Comparison of ENCODE assay signal across 21 cellular contexts in the genomic region with DNA sequence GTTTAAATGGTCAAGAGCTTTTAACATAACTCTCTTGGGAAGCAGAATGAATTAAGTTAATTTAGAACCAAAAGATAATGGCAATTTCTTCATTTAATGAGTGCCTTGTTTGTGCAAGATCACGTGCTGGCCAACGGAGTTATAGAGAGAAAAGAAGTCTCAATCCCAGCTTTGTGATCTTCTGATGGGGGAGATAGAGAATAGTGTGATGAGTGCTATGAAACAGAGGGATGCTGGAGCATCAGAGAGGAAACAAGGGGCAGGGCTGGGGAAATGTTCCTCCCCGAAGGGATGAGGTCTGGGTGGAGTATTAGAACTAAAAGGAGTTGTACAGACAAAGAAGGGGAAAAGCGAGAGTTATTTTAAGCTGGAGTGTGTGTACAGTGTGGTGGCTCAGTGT.
"Had no signal": no experiment of that assay in that cellular context is flagged by ENCODE, and none has a peak within 500 bp of the region (broad histone marks: within the 10 kb centered on the region; RNA-seq: fewer than 3 reads in every experiment).

No MANE protein-coding gene starts in this region.

- H3K27ac ChIP-seq: KMS-11, SK-N-MC, VCaP had no signal

- H3K9me3 Mint-ChIP-seq: activated CD4-positive, alpha-beta memory T cell treated with anti-CD3 and anti-CD28 coated beads, Interleukin-2, amount 10 ng/mL, durations not matched to agents 7 days and 5 days; activated naive CD4-positive, alpha-beta T cell treated with anti-CD3 and anti-CD28 coated beads, Interleukin-2, amount 10 ng/mL, durations not matched to agents 7 days and 5 days; activated naive CD8-positive, alpha-beta T cell treated with anti-CD3 and anti-CD28 coated beads for 36 hours; activated T-helper 17 cell treated with anti-CD3 and anti-CD28 coated beads, Interleukin-2, amount 50 U/mL, for 72 hours; T-cell had no signal

- H3K27me3 Mint-ChIP-seq: T-cell had no signal

- H3K4me3 Mint-ChIP-seq: activated CD4-positive, alpha-beta memory T cell treated with anti-CD3 and anti-CD28 coated beads, Interleukin-2, amount 10 ng/mL, durations not matched to agents 7 days and 5 days; activated CD4-positive, alpha-beta T cell treated with anti-CD3 and anti-CD28 coated beads for 36 hours; activated naive CD4-positive, alpha-beta T cell treated with anti-CD3 and anti-CD28 coated beads, Interleukin-2, amount 10 ng/mL, durations not matched to agents 7 days and 5 days; activated naive CD8-positive, alpha-beta T cell treated with anti-CD3 and anti-CD28 coated beads for 36 hours; activated T-helper 17 cell treated with anti-CD3 and anti-CD28 coated beads, Interleukin-2, amount 50 U/mL, for 72 hours; T-cell had no signal

- H3K4me3 ChIP-seq: SK-N-MC had no signal

- ATAC-seq: activated CD4-positive, alpha-beta T cell treated with anti-CD3 and anti-CD28 coated beads for 36 hours; activated T-helper 17 cell treated with anti-CD3 and anti-CD28 coated beads, Interleukin-2, amount 50 U/mL, for 72 hours; T-cell had no signal

- H3K27ac Mint-ChIP-seq: activated CD4-positive, alpha-beta memory T cell treated with anti-CD3 and anti-CD28 coated beads, Interleukin-2, amount 10 ng/mL, durations not matched to agents 7 days and 5 days; activated CD4-positive, alpha-beta T cell treated with anti-CD3 and anti-CD28 coated beads for 36 hours; activated naive CD4-positive, alpha-beta T cell treated with anti-CD3 and anti-CD28 coated beads, Interleukin-2, amount 10 ng/mL, durations not matched to agents 7 days and 5 days; activated naive CD8-positive, alpha-beta T cell treated with anti-CD3 and anti-CD28 coated beads for 36 hours; activated T-helper 17 cell treated with anti-CD3 and anti-CD28 coated beads, Interleukin-2, amount 50 U/mL, for 72 hours; T-cell had no signal

- DNase-seq: activated CD4-positive, alpha-beta memory T cell treated with anti-CD3 and anti-CD28 coated beads, Interleukin-2, amount 10 ng/mL, durations not matched to agents 7 days and 5 days; activated CD4-positive, alpha-beta T cell treated with anti-CD3 and anti-CD28 coated beads for 36 hours; activated CD4-positive, alpha-beta T cell treated with anti-CD3 and anti-CD28 coated beads, Interleukin-2, amount 50 U/mL, for 1 hour; activated gamma-delta T cell treated with Interleukin-2 at 50 U/mL for 16 hours; activated naive CD4-positive, alpha-beta T cell treated with anti-CD3 and anti-CD28 coated beads, Interleukin-2, amount 10 ng/mL, durations not matched to agents 7 days and 5 days; activated naive CD8-positive, alpha-beta T cell treated with anti-CD3 and anti-CD28 coated beads for 36 hours; activated T-cell treated with anti-CD3 and anti-CD28 coated beads for 4 hours; activated T-cell treated with anti-CD3 and anti-CD28 coated beads, Interleukin-2, amount 50 U/mL, for 48 hours; NCI-H1092; NCI-H1694 treated with DMSO at 0.1 percent for 48 hours; NCI-H2081; NCI-H2171; NCI-H2227 treated with DMSO at 0.1 percent for 48 hours; NCI-H446 treated with DMSO at 0.1 percent for 48 hours; NCI-H524 treated with DMSO at 0.1 percent for 48 hours; NCI-H774; T-cell had no signal
